ENCODE assay signal across 8 cellular contexts in the genomic region with DNA sequence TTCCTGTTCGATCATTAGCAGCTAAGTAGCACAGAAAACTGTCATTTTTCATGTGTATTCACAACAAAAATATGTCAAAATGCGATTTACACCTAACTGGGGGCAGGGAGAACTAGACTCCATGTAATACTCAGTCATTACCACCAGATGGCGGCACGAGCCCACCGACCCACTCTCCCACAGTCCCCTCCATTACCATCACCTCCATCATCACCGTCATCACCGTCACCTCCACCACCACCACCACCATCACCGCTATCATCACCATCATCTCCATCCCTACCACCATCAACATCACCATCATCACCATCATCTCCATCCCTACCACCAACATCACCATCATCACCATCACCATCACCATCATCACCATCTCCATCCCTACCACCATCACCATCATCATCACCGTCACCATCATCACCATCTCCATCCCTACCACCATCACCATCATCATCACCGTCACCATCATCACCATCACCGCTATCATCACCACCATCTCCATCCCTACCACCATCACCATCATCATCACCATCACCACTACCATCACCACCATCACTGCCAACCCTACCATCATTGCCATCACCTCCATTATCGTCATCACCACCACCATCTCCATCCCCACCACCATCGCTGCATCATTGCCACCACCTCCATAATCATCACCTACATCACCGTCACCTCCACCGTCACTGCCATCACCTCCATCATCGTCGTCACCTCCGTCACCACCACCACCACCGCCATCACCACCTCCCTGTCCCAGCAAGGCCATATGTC.
DNase-seq lines count a peak whose midpoint lies in the region; ATAC-seq, FAIRE-seq and TF ChIP-seq lines count a peak whose summit lies in the region.

No MANE protein-coding gene starts in this region.

- no peak for TF ChIP-seq POLR2A in GM18505 (IDR thresholded peaks at IDR 0.05; ENCODE audit: borderline replicate concordance, extremely low read depth, insufficient read depth, insufficient read length)

- TF ChIP-seq CTCF in GM20000 (IDR thresholded peaks at IDR 0.05; ENCODE audit: extremely low read depth, missing control alignments), result peak; percentile 36
- peak; percentile 70 for TF ChIP-seq CTCF in retinal pigment epithelial cell (conservative IDR thresholded peaks at IDR 0.05; ENCODE audit: low read depth, low read length)

- H3K4me3 ChIP-seq in retinal pigment epithelial cell (ENCODE audit: low read length), result no peak overlapping the region

- DNase-seq in AG08395 (ENCODE audit: low spot score) (peak; percentile 64), GM20000 (ENCODE audit: low spot score) (peak; percentile 81), RCC 7860 (ENCODE audit: low spot score) (peak; percentile 10), globus pallidus (ENCODE audit: low spot score) (peak; percentile 33), retinal pigment epithelial cell (ENCODE audit: low read depth) (no peak)
- DNase-seq in activated gamma-delta T cell treated with anti-CD3 and anti-CD28 coated beads, Interleukin-2, amount 50 U/mL, for 16 hours (ENCODE audit: low read depth), result peak; percentile 43

- ATAC-seq in GM18868 (IDR thresholded peaks at IDR 0.05; ENCODE audit: unreplicated experiment), result no peak
- ATAC-seq in GM18505 (IDR thresholded peaks at IDR 0.05; ENCODE audit: unreplicated experiment), result no peak

- no peak for FAIRE-seq in RCC 7860 (lab: Jason Lieb, UNC)
